In genomic region chr20:17580905-17581304, GRCh38 we compare ENCODE assay signal across 18 cellular contexts. TPM values are rescaled to one million over a fixed set of nuclear protein-coding genes. Genes with fewer than 3 reads are reported as not detected.
DNase-seq lines count a peak whose midpoint lies in the region; ATAC-seq and TF ChIP-seq lines count a peak whose summit lies in the region.
"Had no signal": no experiment of that assay in that cellular context is flagged by ENCODE, and none has a peak within 500 bp of the region (broad histone marks: within the 10 kb centered on the region; RNA-seq: fewer than 3 reads in every experiment).

No MANE protein-coding gene starts in this region.

- TF ChIP-seq POLR2A in esophagus muscularis mucosa (IDR thresholded peaks at IDR 0.05; ENCODE audit: low read depth) (no peak), transverse colon (IDR thresholded peaks at IDR 0.05) (no peak)

- H3K27me3 Mint-ChIP-seq in osteocyte (ENCODE audit: unreplicated experiment) (no peaks in the 10 kb centered on the region), nephron progenitor cell (ENCODE audit: low read depth, poor library complexity) (peaks cover 2% of the 10 kb centered on the region)

- H3K9me3 Mint-ChIP-seq in osteocyte (ENCODE audit: unreplicated experiment) = no peaks in the 10 kb centered on the region
- H3K9me3 Mint-ChIP-seq in nephron progenitor cell = no peaks in the 10 kb centered on the region

- TF ChIP-seq EP300 in esophagus muscularis mucosa (IDR thresholded peaks at IDR 0.05) (no peak), transverse colon (IDR thresholded peaks at IDR 0.05; ENCODE audit: low read depth) (no peak)

- no peaks in the 10 kb centered on the region for H3K27me3 ChIP-seq in cardiac muscle cell
- H3K27me3 ChIP-seq in right atrium auricular region = no peaks in the 10 kb centered on the region
- H3K27me3 ChIP-seq in esophagus muscularis mucosa = no peaks in the 10 kb centered on the region
- no peaks in the 10 kb centered on the region for H3K27me3 ChIP-seq in transverse colon

- no peaks in the 10 kb centered on the region for H3K36me3 ChIP-seq in cardiac muscle cell
- peaks cover 9% of the 10 kb centered on the region for H3K36me3 ChIP-seq in right atrium auricular region
- peaks cover 0 to 10% (median 0%) of the 10 kb centered on the region in 4 donors for H3K36me3 ChIP-seq in esophagus muscularis mucosa
- H3K36me3 ChIP-seq in transverse colon = no peaks in the 10 kb centered on the region

- H3K27ac ChIP-seq in cardiac muscle cell = peak overlapping the region; percentile 62
- H3K27ac ChIP-seq in right atrium auricular region = peak overlapping the region in 1 of 2 donors; percentile 2
- peak overlapping the region; percentile 46 to 100 (median 79) for H3K27ac ChIP-seq in esophagus muscularis mucosa (replicated peaks in 1 of 4)
- H3K27ac ChIP-seq in transverse colon = peak overlapping the region in 3 of 4 donors; percentile 10 to 41 (median 23)
- H3K27ac ChIP-seq: C4-2B had no signal

- DNase-seq in cardiac muscle cell (ENCODE audit: low read depth in 1 of 2, low spot score in 1 of 2) (no peak), right atrium auricular region (ENCODE audit: low spot score) (no peak), esophagus muscularis mucosa (ENCODE audit: extremely low spot score) (no peak), osteocyte (ENCODE audit: extremely low spot score, unreplicated experiment) (no peak), transverse colon (no peak), AG20443 (ENCODE audit: low spot score) (no peak), nephron progenitor cell (no peak)
- DNase-seq: 8988T, DMS79, KG1, NCI-H1092, NCI-H1694, NCI-H446, PC-3 had no signal

- H3K27ac Mint-ChIP-seq in osteocyte (ENCODE audit: unreplicated experiment) = peak overlapping the region; percentile 64
- no peak overlapping the region for H3K27ac Mint-ChIP-seq in nephron progenitor cell

- in situ Hi-C loops in transverse colon (cut with MboI; ENCODE audit: low pct_ligation_motif_present in 1 of 4, low pct_unique_long_range_greater_than_20kb in 1 of 4, low sequenced_read_pairs in 3 of 4) = no loop called here

- no peak for ATAC-seq in GM18867 (IDR thresholded peaks at IDR 0.05; ENCODE audit: unreplicated experiment)
- ATAC-seq: GM12878, PC-3, Right ventricle myocardium inferior had no signal

- intact Hi-C loops in esophagus muscularis mucosa (cut with DNase I) (no loop called here), transverse colon (cut with DNase I; ENCODE audit: low total_unique reads) (no loop called here)

- no peak for TF ChIP-seq CTCF in cardiac muscle cell (IDR thresholded peaks at IDR 0.05; ENCODE audit: low read depth, low read length)
- no peak for TF ChIP-seq CTCF in right atrium auricular region (IDR thresholded peaks at IDR 0.05)
- no peak for TF ChIP-seq CTCF in esophagus muscularis mucosa (IDR thresholded peaks at IDR 0.05)
- TF ChIP-seq CTCF in osteocyte (IDR thresholded peaks at IDR 0.05) = no peak
- no peak for TF ChIP-seq CTCF in transverse colon (IDR thresholded peaks at IDR 0.05)
- TF ChIP-seq CTCF in nephron progenitor cell (IDR thresholded peaks at IDR 0.05) = no peak

- H3K4me3 ChIP-seq in cardiac muscle cell = no peak overlapping the region
- H3K4me3 ChIP-seq in right atrium auricular region = no peak overlapping the region
- H3K4me3 ChIP-seq in esophagus muscularis mucosa = peak overlapping the region in 3 of 4 donors; percentile 8 to 92 (median 30)
- H3K4me3 ChIP-seq in transverse colon = no peak overlapping the region
- H3K4me3 ChIP-seq: GM12878 had no signal

- H3K4me1 Mint-ChIP-seq in osteocyte (ENCODE audit: unreplicated experiment) = peaks cover 69% of the 10 kb centered on the region
- H3K4me1 Mint-ChIP-seq in nephron progenitor cell = no peaks in the 10 kb centered on the region

- WGBS in esophagus muscularis mucosa = 65% methylated on average over 2 of the region's 2 CpGs
- 94 to 100% methylated on average over 2 of the region's 2 CpGs for WGBS in transverse colon (ENCODE audit: low coverage in 1 of 2), 2 donors

- H3K4me3 Mint-ChIP-seq in osteocyte (ENCODE audit: unreplicated experiment) (no peak overlapping the region), nephron progenitor cell (no peak overlapping the region)

- H3K36me3 Mint-ChIP-seq in osteocyte (ENCODE audit: unreplicated experiment) = peaks cover 15% of the 10 kb centered on the region
- peaks cover 32% of the 10 kb centered on the region for H3K36me3 Mint-ChIP-seq in nephron progenitor cell (ENCODE audit: low read depth)

- peaks cover 15% of the 10 kb centered on the region for H3K4me1 ChIP-seq in cardiac muscle cell (ENCODE audit: low read depth)
- peaks cover 0 to 56% of the 10 kb centered on the region in 2 donors for H3K4me1 ChIP-seq in right atrium auricular region
- H3K4me1 ChIP-seq in esophagus muscularis mucosa = peaks cover 62 to 100% (median 92%) of the 10 kb centered on the region in 4 donors
- peaks cover 13 to 74% (median 38%) of the 10 kb centered on the region in 4 donors for H3K4me1 ChIP-seq in transverse colon

- H3K9me3 ChIP-seq in cardiac muscle cell (ENCODE audit: low read depth) (no peaks in the 10 kb centered on the region), right atrium auricular region (no peaks in the 10 kb centered on the region), esophagus muscularis mucosa (no peaks in the 10 kb centered on the region), transverse colon (no peaks in the 10 kb centered on the region)

RNA-seq across cellular contexts. Expression of gene DSTN, which starts 11.0 kb away (rescaled TPM):
- total RNA-seq in cardiac muscle cell = 231 and 335 TPM in 2 replicates
- polyA plus RNA-seq in cardiac muscle cell = 629 and 743 TPM in 2 replicates
- total RNA-seq in right atrium auricular region = 100 to 1,000 TPM; 585 to 760 TPM
- 1,000 to 10,000 TPM; 2,370 to 3,630 (median 3,339) TPM for total RNA-seq in esophagus muscularis mucosa
- total RNA-seq in osteocyte = 676 and 684 TPM in 2 replicates
- 100 to 1,000 TPM; 280 to 589 (median 373) TPM for total RNA-seq in transverse colon

RNA-seq across cellular contexts. Expression of gene BFSP1, which starts 49.7 kb away (rescaled TPM):
- total RNA-seq in cardiac muscle cell = 3.2 and 7.1 TPM in 2 replicates
- 4.9 and 5.3 TPM in 2 replicates for polyA plus RNA-seq in cardiac muscle cell
- 1 to 10 TPM in 1 of 2 donors, under 1 TPM in 1; 0.51 to 1.3 TPM for total RNA-seq in right atrium auricular region
- total RNA-seq in esophagus muscularis mucosa = 1 to 10 TPM; 2.7 to 7.3 (median 6.4) TPM
- total RNA-seq in osteocyte = 12.6 and 13.8 TPM in 2 replicates
- total RNA-seq in transverse colon = under 1 TPM in 3 of 4 donors, not detected in 1; 0.75 to 1.00 (median 0.82) TPM

Comparison
In these comparisons a context has a peak if more than half of its experiments do, and no peak if none do; other contexts are left out.
1. H3K4me3 ChIP-seq: peak in esophagus muscularis mucosa (3 of 4); none in cardiac muscle cell (single experiment), right atrium auricular region (0 of 2) and transverse colon (0 of 4).